Comparison of ENCODE assay signal across 1 cellular context in the genomic region with DNA sequence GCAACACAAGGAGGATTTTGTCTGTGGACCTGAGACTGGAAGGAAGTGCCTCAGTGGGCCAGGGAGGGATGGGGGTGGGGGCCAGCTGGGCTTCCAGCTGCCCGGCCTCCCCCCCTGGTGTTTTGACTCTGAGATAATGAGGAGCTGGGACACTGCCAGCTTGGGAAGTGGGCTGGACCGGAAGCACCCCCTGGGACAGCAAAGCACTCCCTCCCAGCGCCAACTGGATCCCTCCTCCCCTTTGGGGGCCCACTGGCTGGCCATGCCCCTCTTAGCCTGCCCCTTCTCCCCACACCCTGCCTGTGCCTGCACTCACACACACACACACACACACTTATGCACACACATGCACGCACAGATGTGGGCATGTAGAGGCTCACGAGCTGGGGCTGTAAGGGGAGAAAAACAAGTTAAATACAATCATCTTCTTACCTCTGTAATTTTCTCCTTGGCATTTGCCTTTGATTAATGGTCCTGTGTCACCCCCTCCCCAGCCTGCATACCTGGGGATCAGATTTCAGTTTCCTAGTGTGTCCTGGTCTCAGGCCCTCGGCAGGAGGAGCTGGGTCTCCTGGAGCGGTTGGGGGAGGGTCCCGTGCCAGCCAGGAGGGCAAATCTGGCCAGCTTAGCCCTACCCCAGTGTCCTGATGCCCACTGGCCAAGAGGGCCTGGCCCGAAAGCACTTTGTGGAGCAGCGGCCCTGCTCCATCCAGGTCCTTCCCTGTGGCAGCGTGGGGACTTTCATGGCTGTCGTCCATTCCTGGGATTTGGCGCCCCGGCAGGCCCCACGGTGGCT.
TF ChIP-seq lines count a peak whose summit lies in the region.

No MANE protein-coding gene starts in this region.

TF ChIP-seq in IMR-90, 13 proteins besides CTCF, POLR2A, EP300 and RAD21:
- TF ChIP-seq MXI1 (IDR thresholded peaks at IDR 0.05; ENCODE audit: borderline replicate concordance, low read depth, low read length) (no peak), CEBPB (IDR thresholded peaks at IDR 0.05; ENCODE audit: low read depth, low read length) (no peak), MAZ (IDR thresholded peaks at IDR 0.05; ENCODE audit: borderline replicate concordance, low read depth, low read length) (no peak), RFX5 (IDR thresholded peaks at IDR 0.05; ENCODE audit: low read depth, low read length) (no peak), SMC3 (IDR thresholded peaks at IDR 0.05; ENCODE audit: low read depth, low read length) (no peak), CHD1 (IDR thresholded peaks at IDR 0.05; ENCODE audit: low read depth, low read length) (no peak), MAFK (IDR thresholded peaks at IDR 0.05; ENCODE audit: low read depth, low read length) (no peak), FOS (IDR thresholded peaks at IDR 0.05; ENCODE audit: low read depth, low read length) (no peak), RCOR1 (IDR thresholded peaks at IDR 0.05; ENCODE audit: insufficient replicate concordance, low read length) (no peak), BHLHE40 (IDR thresholded peaks at IDR 0.05; ENCODE audit: low read depth, low read length) (no peak)
- TF ChIP-seq, protein P1, sequence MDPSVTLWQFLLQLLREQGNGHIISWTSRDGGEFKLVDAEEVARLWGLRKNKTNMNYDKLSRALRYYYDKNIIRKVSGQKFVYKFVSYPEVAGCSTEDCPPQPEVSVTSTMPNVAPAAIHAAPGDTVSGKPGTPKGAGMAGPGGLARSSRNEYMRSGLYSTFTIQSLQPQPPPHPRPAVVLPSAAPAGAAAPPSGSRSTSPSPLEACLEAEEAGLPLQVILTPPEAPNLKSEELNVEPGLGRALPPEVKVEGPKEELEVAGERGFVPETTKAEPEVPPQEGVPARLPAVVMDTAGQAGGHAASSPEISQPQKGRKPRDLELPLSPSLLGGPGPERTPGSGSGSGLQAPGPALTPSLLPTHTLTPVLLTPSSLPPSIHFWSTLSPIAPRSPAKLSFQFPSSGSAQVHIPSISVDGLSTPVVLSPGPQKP (IDR thresholded peaks at IDR 0.05; ENCODE audit: borderline replicate concordance, low read depth, low read length): no peak
- TF ChIP-seq, protein P2, sequence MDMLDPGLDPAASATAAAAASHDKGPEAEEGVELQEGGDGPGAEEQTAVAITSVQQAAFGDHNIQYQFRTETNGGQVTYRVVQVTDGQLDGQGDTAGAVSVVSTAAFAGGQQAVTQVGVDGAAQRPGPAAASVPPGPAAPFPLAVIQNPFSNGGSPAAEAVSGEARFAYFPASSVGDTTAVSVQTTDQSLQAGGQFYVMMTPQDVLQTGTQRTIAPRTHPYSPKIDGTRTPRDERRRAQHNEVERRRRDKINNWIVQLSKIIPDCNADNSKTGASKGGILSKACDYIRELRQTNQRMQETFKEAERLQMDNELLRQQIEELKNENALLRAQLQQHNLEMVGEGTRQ (IDR thresholded peaks at IDR 0.05; ENCODE audit: low read depth, low read length): no peak
